In genomic region chr1:91830242-91831131, GRCh38 we compare ENCODE assay signal across 9 cellular contexts. TPM values are rescaled to one million over a fixed set of nuclear protein-coding genes. Genes with fewer than 3 reads are reported as not detected.
DNase-seq lines count a peak whose midpoint lies in the region; ATAC-seq and TF ChIP-seq lines count a peak whose summit lies in the region.
"Had no signal": no experiment of that assay in that cellular context is flagged by ENCODE, and none has a peak within 500 bp of the region (broad histone marks: within the 10 kb centered on the region; RNA-seq: fewer than 3 reads in every experiment).

No MANE protein-coding gene starts in this region.

- no peak overlapping the region for H3K4me3 ChIP-seq in IMR-90 (ENCODE audit: insufficient read depth, low read depth, low read length)
- H3K4me3 ChIP-seq in hepatocyte: no peak overlapping the region
- H3K4me3 ChIP-seq in stomach: no peak overlapping the region

- H3K4me2 ChIP-seq in IMR-90 (ENCODE audit: low read depth, low read length) (peak overlapping the region; percentile 39), hepatocyte (peak overlapping the region; percentile 6)

- POLR2A ChIA-PET in IMR-90 (lab: Charles Lee; ENCODE audit: unreplicated experiment): no interaction called here

- H3K79me2 ChIP-seq in hepatocyte: peaks cover 38% of the 10 kb centered on the region

- peak overlapping the region; percentile 70 for H2AK9ac ChIP-seq in IMR-90 (replicated peaks; ENCODE audit: low read depth, low read length, poor library complexity)

- peaks cover 7 to 17% of the 10 kb centered on the region in 2 experiments; a peak in 2 of 4 replicates for H3K79me1 ChIP-seq in IMR-90 (ENCODE audit: low read depth in 1 of 2, low read length in 2 of 2)

- peak overlapping the region; percentile 44; the same call in 1 of the 2 replicates for H2BK20ac ChIP-seq in IMR-90 (ENCODE audit: low read depth, low read length)

- H3K23ac ChIP-seq in IMR-90 (ENCODE audit: low read depth, low read length): peak overlapping the region; percentile 49; the same call in 1 of the 2 replicates

- H2AFZ ChIP-seq in IMR-90 (replicated peaks; ENCODE audit: low read length, poor library complexity) (peak overlapping the region; percentile 68), hepatocyte (no peak overlapping the region)

- peak overlapping the region; percentile 64; the same call in 1 of the 2 replicates for H2BK120ac ChIP-seq in IMR-90 (ENCODE audit: low read depth, low read length)

- DNase-seq in IMR-90 (peak; percentile 91), amniotic epithelial cell (ENCODE audit: low read depth) (peak; percentile 81), hepatocyte (ENCODE audit: low spot score) (peak; percentile 27), stomach (no peak), cortex of kidney (lab: John Stamatoyannopoulos, UW) (no peak), NCI-H345 (lab: John Stamatoyannopoulos, UW) (no peak), DMS79 treated with DMSO at 0.1 percent for 48 hours (lab: John Stamatoyannopoulos, UW) (no peak)

- peak overlapping the region; percentile 77; the same call in 1 of the 2 replicates for H2AK5ac ChIP-seq in IMR-90 (ENCODE audit: low read depth, low read length)

- peak overlapping the region; percentile 49 for H4K91ac ChIP-seq in IMR-90 (ENCODE audit: insufficient read depth, low read depth, low read length)

- H3K9me3 ChIP-seq in IMR-90 (ENCODE audit: control insufficient read depth, insufficient read depth, low read length) (no peaks in the 10 kb centered on the region), hepatocyte (ENCODE audit: low read depth) (no peaks in the 10 kb centered on the region), stomach (no peaks in the 10 kb centered on the region)
- H3K9me3 ChIP-seq: neutrophil had no signal

- H4K20me1 ChIP-seq in IMR-90 (ENCODE audit: insufficient read depth, low read length) (no peaks in the 10 kb centered on the region), hepatocyte (ENCODE audit: insufficient read depth, poor library complexity, severe bottlenecking) (no peaks in the 10 kb centered on the region)

- no peak overlapping the region for H3K56ac ChIP-seq in IMR-90 (ENCODE audit: extremely low read depth, insufficient read depth, low read length)

- TF ChIP-seq RAD21 in IMR-90 (IDR thresholded peaks at IDR 0.05; ENCODE audit: low read length): peak; percentile 60

- TF ChIP-seq EP300 in stomach (IDR thresholded peaks at IDR 0.05): peak; percentile 54

- WGBS in IMR-90 (ENCODE audit: extremely low coverage in 2 of 2, insufficient read length in 1 of 2), 2 experiments: 100% methylated on average over 1 of the region's 10 CpGs; no CpG with 5 or more reads in 1 of the 2 experiments
- 78% methylated on average over 10 of the region's 10 CpGs for WGBS in hepatocyte (ENCODE audit: low lambda C conversion rate, missing lambda C conversion rate)
- 40 to 60% (median 48%) methylated on average over 10 of the region's 10 CpGs for WGBS in stomach, 5 donors

- H3K36me3 ChIP-seq in IMR-90 (ENCODE audit: control insufficient read depth, insufficient read depth, low read length) (no peaks in the 10 kb centered on the region), hepatocyte (replicated peaks; ENCODE audit: insufficient read depth, low read depth) (no peaks in the 10 kb centered on the region), stomach (no peaks in the 10 kb centered on the region)
- H3K36me3 ChIP-seq: neutrophil had no signal

- H2BK5ac ChIP-seq in IMR-90 (ENCODE audit: low read depth, low read length, poor library complexity, severe bottlenecking): peak overlapping the region; percentile 3

- H2BK15ac ChIP-seq in IMR-90 (ENCODE audit: low read depth, low read length): peak overlapping the region; percentile 20; the same call in 1 of the 3 replicates

- peaks cover 12% of the 10 kb centered on the region for H3K4me1 ChIP-seq in IMR-90 (ENCODE audit: control insufficient read depth, insufficient read depth, low read length)
- peaks cover 34% of the 10 kb centered on the region for H3K4me1 ChIP-seq in hepatocyte (ENCODE audit: insufficient read depth)
- H3K4me1 ChIP-seq in stomach: peaks cover 26 to 56% (median 37%) of the 10 kb centered on the region in 4 donors

- no peak overlapping the region for H3K9ac ChIP-seq in IMR-90 (ENCODE audit: low read depth, low read length)

- peaks cover 9% of the 10 kb centered on the region; the same call in 1 of the 2 replicates for H3K9me1 ChIP-seq in IMR-90 (ENCODE audit: insufficient read depth, low read length)

- TF ChIP-seq CTCF in IMR-90 (conservative IDR thresholded peaks at IDR 0.05; ENCODE audit: low read depth, low read length): peak; percentile 85
- peak; percentile 25 for TF ChIP-seq CTCF in hepatocyte (IDR thresholded peaks at IDR 0.05; ENCODE audit: poor library complexity)
- TF ChIP-seq CTCF in stomach (IDR thresholded peaks at IDR 0.05): peak in 1 of 7 experiments; percentile 8

- H3K9me2 ChIP-seq in hepatocyte (replicated peaks; ENCODE audit: insufficient read depth): no peaks in the 10 kb centered on the region

- peak overlapping the region; percentile 51; the same call in 1 of the 2 replicates for H3K14ac ChIP-seq in IMR-90 (replicated peaks; ENCODE audit: low read depth, low read length)

- peak; percentile 91 for ATAC-seq in IMR-90 (ENCODE audit: low read depth)
- no peak for ATAC-seq in HG02678 (IDR thresholded peaks at IDR 0.05; ENCODE audit: unreplicated experiment)

- CTCF ChIA-PET in IMR-90 (lab: Yijun Ruan, JAX): interaction anchor here (0.5 to 1.5 kb wide), 19 partner anchors 9 to 839 kb away, joined by 3 to 6 read pairs (median 3); no protein-coding TSS in a partner anchor

- dilution Hi-C loops in IMR-90 (cut with HindIII; ENCODE audit: low sequenced_read_pairs, unreplicated experiment): no loop called here

- intact Hi-C loops in IMR-90 (cut with micrococcal nuclease): loop anchor here (5.0 kb wide), 1 partner anchor 57 kb away; the partner anchor contains the start of gene TGFBR3
- intact Hi-C loops in stomach (cut with DNase I; ENCODE audit: low total_unique reads): no loop called here

- peak overlapping the region; percentile 49; the same call in 1 of the 2 replicates for H3K4ac ChIP-seq in IMR-90 (ENCODE audit: low read depth, low read length)

- in situ Hi-C loops in IMR-90 (cut with MboI; ENCODE audit: low sequenced_read_pairs): no loop called here

- BruUV-seq in IMR-90 (replicated peaks; lab: Mats Ljungman, UMichigan): no TSS peak

- H4K5ac ChIP-seq in IMR-90 (ENCODE audit: low read depth, low read length): peak overlapping the region; percentile 24

- H3K27me3 ChIP-seq in IMR-90 (ENCODE audit: control insufficient read depth, insufficient read depth, low read length) (no peaks in the 10 kb centered on the region), hepatocyte (no peaks in the 10 kb centered on the region), stomach (no peaks in the 10 kb centered on the region)
- H3K27me3 ChIP-seq: neutrophil had no signal

- TF ChIP-seq POLR2A in IMR-90 (IDR thresholded peaks at IDR 0.05; ENCODE audit: low read depth, low read length): peak; percentile 42; the same call in 1 of the 2 replicates
- no peak for TF ChIP-seq POLR2A in stomach (IDR thresholded peaks at IDR 0.05)

- H3K27ac ChIP-seq in IMR-90 (ENCODE audit: insufficient read depth, low read length): peak overlapping the region; percentile 3; the same call in 1 of the 2 replicates
- H3K27ac ChIP-seq in hepatocyte: peak overlapping the region; percentile 9
- H3K27ac ChIP-seq in stomach: peak overlapping the region in 4 of 5 donors; percentile 9 to 70 (median 36)
- H3K27ac ChIP-seq: neutrophil had no signal

- H4K8ac ChIP-seq in IMR-90 (ENCODE audit: low read depth in 2 of 2, low read length in 2 of 2): peak overlapping the region in 1 of 2 experiments; percentile 33; a peak in 2 of 4 replicates

- peak overlapping the region; percentile 25; the same call in 1 of the 2 replicates for H3K18ac ChIP-seq in IMR-90 (ENCODE audit: low read depth, low read length)

TF ChIP-seq in IMR-90, 13 proteins besides CTCF, POLR2A, EP300 and RAD21 (continues in another document):
- 0 out of 2 replicates have a peak, but pooled peaks have one; percentile 16 for TF ChIP-seq FOS (IDR thresholded peaks at IDR 0.05; ENCODE audit: low read depth, low read length)
- no peak for TF ChIP-seq MAFK (IDR thresholded peaks at IDR 0.05; ENCODE audit: low read depth, low read length)
- peak; percentile 81 for TF ChIP-seq RCOR1 (IDR thresholded peaks at IDR 0.05; ENCODE audit: insufficient replicate concordance, low read length)
- TF ChIP-seq USF2 (IDR thresholded peaks at IDR 0.05; ENCODE audit: low read depth, low read length): no peak
- no peak for TF ChIP-seq RFX5 (IDR thresholded peaks at IDR 0.05; ENCODE audit: low read depth, low read length)
- peak; percentile 50; the same call in 1 of the 2 replicates for TF ChIP-seq CEBPB (IDR thresholded peaks at IDR 0.05; ENCODE audit: low read depth, low read length)
- TF ChIP-seq SMC3 (IDR thresholded peaks at IDR 0.05; ENCODE audit: low read depth, low read length): peak; percentile 46
- no peak for TF ChIP-seq CHD1 (IDR thresholded peaks at IDR 0.05; ENCODE audit: low read depth, low read length)
- TF ChIP-seq NFE2L2 (IDR thresholded peaks at IDR 0.05; ENCODE audit: low read depth, low read length): no peak
- no peak for TF ChIP-seq ELK1 (IDR thresholded peaks at IDR 0.05; ENCODE audit: borderline replicate concordance, low read depth, low read length)

RNA-seq across cellular contexts. Expression of gene TGFBR3, which starts 55.5 kb away (rescaled TPM):
- total RNA-seq in IMR-90 (2012; rRNA removed): 8.3 and 11.3 TPM in 2 replicates
- 3.0 and 4.0 TPM in 2 replicates for polyA plus RNA-seq in IMR-90 (2012; rRNA removed)
- polyA plus RNA-seq in IMR-90 (2012; cell fraction: cytosol; rRNA removed): 2.6 and 2.7 TPM in 2 replicates
- 2.5 and 8.0 TPM in 2 replicates for polyA plus RNA-seq in IMR-90 (2012; cell fraction: nucleus; rRNA removed; ENCODE audit: low replicate concordance)
- total RNA-seq in hepatocyte: 66.8 and 68.3 TPM in 2 replicates
- polyA plus RNA-seq in hepatocyte: 46.8 and 48.9 TPM in 2 replicates
- total RNA-seq in stomach: 100 to 1,000 TPM in 2 of 5 donors, 10 to 100 TPM in 3; 57.8 to 689 (median 89.9) TPM
- polyA plus RNA-seq in stomach: 10 to 100 TPM in 1 of 3 donors, 1 to 10 TPM in 2; 4.2 to 11.1 (median 9.2) TPM

Comparison
In these comparisons a context has a peak if more than half of its experiments do, and no peak if none do; other contexts are left out.
1. DNase-seq: peak in IMR-90 (single experiment), amniotic epithelial cell (single experiment) and hepatocyte (single experiment); none in stomach (single experiment), cortex of kidney (single experiment), NCI-H345 (single experiment) and DMS79 treated with DMSO at 0.1 percent for 48 hours (single experiment).
2. Peak in every context shown above with its lines, with median percentiles within 50 percentile points of each other: H3K27ac ChIP-seq.